Comparison of ENCODE assay signal across 13 cellular contexts in genomic region chr6:130778946-130779657, GRCh38. TPM values are rescaled to one million over a fixed set of nuclear protein-coding genes. Genes with fewer than 3 reads are reported as not detected.
A peak's percentile ranks its signal among the peaks of the same experiment; 100 is the strongest.
DNase-seq lines count a peak whose midpoint lies in the region; ATAC-seq, FAIRE-seq and TF ChIP-seq lines count a peak whose summit lies in the region.
"Had no signal": no experiment of that assay in that cellular context is flagged by ENCODE, and none has a peak within 500 bp of the region (broad histone marks: within the 10 kb centered on the region; RNA-seq: fewer than 3 reads in every experiment).

No MANE protein-coding gene starts in this region.

- H3K36me3 ChIP-seq in bronchial epithelial cell (ENCODE audit: control insufficient read depth, insufficient read depth, low read length) = no peaks in the 10 kb centered on the region

- peak; percentile 6 for DNase-seq in CD1c-positive myeloid dendritic cell (ENCODE audit: extremely low spot score)
- DNase-seq in Kasumi-1 (lab: John Stamatoyannopoulos, UW) = peak; percentile 52 to 62
- DNase-seq in bronchial epithelial cell (ENCODE audit: low read depth) = peak; percentile 1
- DNase-seq in naive thymus-derived CD8-positive, alpha-beta T cell = peak in 2 of 10 donors; percentile 26 to 28
- DNase-seq in DMS53 treated with DMSO at 0.1 percent for 48 hours (lab: John Stamatoyannopoulos, UW; ENCODE audit: unreplicated experiment) = no peak
- no peak for DNase-seq in HuH-7.5 (ENCODE audit: low spot score)
- DNase-seq in activated effector memory CD4-positive, alpha-beta T cell treated with Interleukin-2 at 50 U/mL for 16 hours = no peak
- DNase-seq in anterior cingulate cortex (lab: John Stamatoyannopoulos, UW) = no peak
- DNase-seq: activated CD4-positive, alpha-beta T cell treated with anti-CD3 and anti-CD28 coated beads, Interleukin-2, amount 10 ng/mL, durations not matched to agents 24 days and 14 days had no signal

- H3K36me3 Mint-ChIP-seq in naive thymus-derived CD8-positive, alpha-beta T cell = no peaks in the 10 kb centered on the region

- peak overlapping the region in 2 of 10 donors; percentile 23 to 34 for H3K27ac Mint-ChIP-seq in naive thymus-derived CD8-positive, alpha-beta T cell
- H3K27ac Mint-ChIP-seq: activated CD4-positive, alpha-beta T cell treated with anti-CD3 and anti-CD28 coated beads, Interleukin-2, amount 10 ng/mL, durations not matched to agents 24 days and 14 days; activated naive CD8-positive, alpha-beta T cell had no signal

- H3K4me1 Mint-ChIP-seq in naive thymus-derived CD8-positive, alpha-beta T cell = peaks cover 33 to 63% (median 52%) of the 10 kb centered on the region in 4 donors

- no peaks in the 10 kb centered on the region for H3K27me3 ChIP-seq in bronchial epithelial cell (ENCODE audit: control insufficient read depth, insufficient read depth, low read length)

- POLR2A ChIA-PET in naive thymus-derived CD8-positive, alpha-beta T cell (lab: Charles Lee) = no interaction called here

- ATAC-seq in naive thymus-derived CD8-positive, alpha-beta T cell = no peak

- H3K4me3 Mint-ChIP-seq in naive thymus-derived CD8-positive, alpha-beta T cell = peak overlapping the region in 7 of 10 donors; percentile 4 to 65 (median 30)
- H3K4me3 Mint-ChIP-seq: activated CD4-positive, alpha-beta T cell treated with anti-CD3 and anti-CD28 coated beads, Interleukin-2, amount 10 ng/mL, durations not matched to agents 24 days and 14 days; activated naive CD8-positive, alpha-beta T cell had no signal

- no peak for TF ChIP-seq CTCF in bronchial epithelial cell (IDR thresholded peaks at IDR 0.05; ENCODE audit: insufficient read depth, low read length, severe bottlenecking)

- FAIRE-seq in bronchial epithelial cell (lab: Jason Lieb, UNC) = no peak

- no peak overlapping the region for H3K4me3 ChIP-seq in bronchial epithelial cell (ENCODE audit: low read depth, low read length)

- no peaks in the 10 kb centered on the region for H3K27me3 Mint-ChIP-seq in naive thymus-derived CD8-positive, alpha-beta T cell
- H3K27me3 Mint-ChIP-seq: activated CD4-positive, alpha-beta T cell treated with anti-CD3 and anti-CD28 coated beads, Interleukin-2, amount 10 ng/mL, durations not matched to agents 24 days and 14 days; activated naive CD8-positive, alpha-beta T cell had no signal

- H3K9me3 Mint-ChIP-seq in naive thymus-derived CD8-positive, alpha-beta T cell = peaks cover 0 to 9% (median 0%) of the 10 kb centered on the region in 9 donors

RNA-seq across cellular contexts. Expression of gene SMLR1, which starts 48.1 kb away (rescaled TPM):
- not detected in 2 replicates for total RNA-seq in bronchial epithelial cell
- total RNA-seq in naive thymus-derived CD8-positive, alpha-beta T cell = not detected
- not detected for polyA plus RNA-seq in naive thymus-derived CD8-positive, alpha-beta T cell
- total RNA-seq: activated CD4-positive, alpha-beta T cell treated with anti-CD3 and anti-CD28 coated beads, Interleukin-2, amount 10 ng/mL, durations not matched to agents 24 days and 14 days; G401; lung microvascular endothelial cell had no signal
- polyA plus RNA-seq: esophagus had no signal

Comparison
In these comparisons a context has a peak if more than half of its experiments do, and no peak if none do; other contexts are left out.
1. DNase-seq: peak in CD1c-positive myeloid dendritic cell (single experiment), Kasumi-1 (2 of 2) and bronchial epithelial cell (single experiment); none in DMS53 treated with DMSO at 0.1 percent for 48 hours (single experiment), HuH-7.5 (single experiment), activated effector memory CD4-positive, alpha-beta T cell treated with Interleukin-2 at 50 U/mL for 16 hours (single experiment) and anterior cingulate cortex (0 of 58).